8 cellular contexts compared by ENCODE assay signal in the genomic region with DNA sequence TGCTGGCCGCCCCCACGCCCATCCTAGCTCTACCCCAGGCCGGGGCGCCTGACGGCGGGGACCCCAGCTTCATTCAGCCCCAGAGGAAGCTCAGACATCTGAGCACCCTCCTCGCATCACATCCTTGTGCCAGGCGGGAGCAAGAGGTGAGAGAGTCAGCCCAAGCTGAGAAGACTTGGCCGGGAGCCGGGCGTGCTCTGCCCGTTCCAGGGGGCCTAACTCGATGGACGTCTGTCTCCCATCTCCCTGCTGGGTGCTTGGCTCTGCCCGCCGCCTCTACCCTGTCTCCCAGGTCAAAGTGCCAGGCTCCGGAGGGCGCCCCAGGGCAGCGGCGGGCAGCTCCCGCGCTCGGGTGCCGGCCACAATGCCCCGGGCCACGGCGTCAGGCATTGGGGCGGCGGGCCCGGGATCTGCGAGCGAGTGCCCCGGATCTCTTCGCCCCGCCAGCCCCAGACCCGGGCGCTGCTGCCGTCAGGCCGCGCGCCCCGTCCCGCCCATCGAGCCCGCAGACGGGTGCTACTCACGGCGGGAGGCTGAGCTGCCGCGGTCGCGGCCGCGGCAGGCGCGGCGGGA. TPM values are rescaled to one million over a fixed set of nuclear protein-coding genes. Genes with fewer than 3 reads are reported as not detected.
A peak's percentile ranks its signal among the peaks of the same experiment; 100 is the strongest.
DNase-seq lines count a peak whose midpoint lies in the region; ATAC-seq and TF ChIP-seq lines count a peak whose summit lies in the region.

No MANE protein-coding gene starts in this region.

- H3K36me3 Mint-ChIP-seq in dendritic cell treated with granulocyte-macrophage colony-stimulating factor and Interleukin-4, amounts not matched to agents 40 ng/mL and 50 ng/mL, for 4 days (ENCODE audit: low read depth), result no peaks in the 10 kb centered on the region

- H3K4me3 Mint-ChIP-seq in dendritic cell treated with granulocyte-macrophage colony-stimulating factor and Interleukin-4, amounts not matched to agents 40 ng/mL and 50 ng/mL, for 4 days, result peak overlapping the region; percentile 45

- H3K4me3 ChIP-seq in AG09309 (ENCODE audit: control insufficient read depth, low read depth, low read length) (peak overlapping the region; percentile 54), mononuclear cell (ENCODE audit: low read length) (peak overlapping the region; percentile 30)

- no peak for TF ChIP-seq CTCF in AG09309 (IDR thresholded peaks at IDR 0.05; ENCODE audit: control insufficient read depth, insufficient read depth, low read depth, low read length, missing control alignments)

- peaks cover 74% of the 10 kb centered on the region for H3K27me3 Mint-ChIP-seq in dendritic cell treated with granulocyte-macrophage colony-stimulating factor and Interleukin-4, amounts not matched to agents 40 ng/mL and 50 ng/mL, for 4 days

- ATAC-seq in GM19397 (IDR thresholded peaks at IDR 0.05; ENCODE audit: unreplicated experiment), result peak; percentile 29
- ATAC-seq in GM18519 (IDR thresholded peaks at IDR 0.05; ENCODE audit: low FRiP score, unreplicated experiment), result no peak

- peaks cover 69% of the 10 kb centered on the region for H3K4me1 ChIP-seq in mononuclear cell (ENCODE audit: insufficient read depth, low read length)

- peaks cover 67% of the 10 kb centered on the region for H3K4me1 Mint-ChIP-seq in dendritic cell treated with granulocyte-macrophage colony-stimulating factor and Interleukin-4, amounts not matched to agents 40 ng/mL and 50 ng/mL, for 4 days (ENCODE audit: low read depth)

- H3K27ac Mint-ChIP-seq in dendritic cell treated with granulocyte-macrophage colony-stimulating factor and Interleukin-4, amounts not matched to agents 40 ng/mL and 50 ng/mL, for 4 days, result no peak overlapping the region

- no peaks in the 10 kb centered on the region for H3K27me3 ChIP-seq in mononuclear cell (ENCODE audit: insufficient read depth, low read length)

- H3K9me3 ChIP-seq in mononuclear cell (ENCODE audit: low read depth, low read length), result no peaks in the 10 kb centered on the region

- no peak for DNase-seq in AG09309 (ENCODE audit: low read depth)
- peak; percentile 50 for DNase-seq in NCI-H69 (lab: John Stamatoyannopoulos, UW)
- no peak for DNase-seq in NOMO-1 treated with dmso at 0.1 percent for 144 hours (lab: John Stamatoyannopoulos, UW; ENCODE audit: unreplicated experiment)
- DNase-seq in NCI-H446 treated with DMSO at 0.1 percent for 48 hours (lab: John Stamatoyannopoulos, UW), result no peak

- no peaks in the 10 kb centered on the region for H3K9me3 Mint-ChIP-seq in dendritic cell treated with granulocyte-macrophage colony-stimulating factor and Interleukin-4, amounts not matched to agents 40 ng/mL and 50 ng/mL, for 4 days

- intact Hi-C loops in dendritic cell treated with granulocyte-macrophage colony-stimulating factor and Interleukin-4, amounts not matched to agents 40 ng/mL and 50 ng/mL, for 4 days (cut with micrococcal nuclease), result loop anchor here (5.0 to 10.0 kb wide), 3 partner anchors 59 to 151 kb away; no protein-coding TSS in a partner anchor

RNA-seq across cellular contexts. Expression of a gene that starts 0.4 kb away (rescaled TPM):
- total RNA-seq in mononuclear cell, result 2.2 TPM

RNA-seq across cellular contexts. Expression of a gene that starts 47.8 kb away (rescaled TPM):
- total RNA-seq in mononuclear cell, result 47.9 TPM

RNA-seq across cellular contexts. Expression of a gene that starts 49.9 kb away (rescaled TPM):
- 29.2 TPM for total RNA-seq in mononuclear cell
